21 cellular contexts compared by ENCODE assay signal in the genomic region with DNA sequence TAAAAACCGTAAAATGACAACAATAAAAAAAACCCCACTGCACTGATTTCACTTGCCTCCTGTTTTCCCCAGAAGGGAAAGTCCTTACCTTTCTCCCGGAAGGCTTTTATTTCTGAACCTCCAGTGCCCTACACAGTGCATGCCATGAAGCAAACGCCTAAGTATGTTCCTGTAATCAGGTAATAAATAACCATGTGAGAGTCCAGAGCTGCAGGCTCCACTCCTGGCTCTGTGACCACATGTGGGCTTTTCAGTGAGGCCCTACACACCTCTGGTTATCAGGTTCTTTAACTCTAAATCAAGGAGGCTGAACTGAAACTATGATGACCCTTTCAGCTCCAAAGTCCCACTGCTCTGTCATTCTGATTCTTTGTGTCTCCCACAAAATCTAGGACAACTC. TPM values are rescaled to one million over a fixed set of nuclear protein-coding genes. Genes with fewer than 3 reads are reported as not detected.
DNase-seq lines count a peak whose midpoint lies in the region; ATAC-seq, FAIRE-seq and TF ChIP-seq lines count a peak whose summit lies in the region.
"Had no signal": no experiment of that assay in that cellular context is flagged by ENCODE, and none has a peak within 500 bp of the region (broad histone marks: within the 10 kb centered on the region; RNA-seq: fewer than 3 reads in every experiment).

No MANE protein-coding gene starts in this region.

- H4K5ac ChIP-seq in mesendoderm (ENCODE audit: low read length) = no peak overlapping the region

- H3K4ac ChIP-seq in mesendoderm (ENCODE audit: low read depth, low read length) = no peak overlapping the region

- H3K9me3 Mint-ChIP-seq in GM23338 = no peaks in the 10 kb centered on the region
- H3K9me3 Mint-ChIP-seq: CD4-positive, alpha-beta memory T cell; H9 had no signal

- no peaks in the 10 kb centered on the region for H3K36me3 Mint-ChIP-seq in GM23338 (ENCODE audit: low read depth)
- H3K36me3 Mint-ChIP-seq: CD14-positive monocyte; CD4-positive, alpha-beta memory T cell had no signal

- H3K18ac ChIP-seq in mesendoderm (ENCODE audit: low read length) = no peak overlapping the region

- no peak overlapping the region for H3K9ac ChIP-seq in mesendoderm (ENCODE audit: low read length)
- H3K9ac ChIP-seq: BLaER1 had no signal

- ATAC-seq in GM23338 (no peak), left lobe of liver (peak; percentile 23), HG03460 (IDR thresholded peaks at IDR 0.05; ENCODE audit: unreplicated experiment) (no peak)

- DNase-seq in GM23338 (ENCODE audit: low spot score) (no peak), WERI-Rb-1 (peak; percentile 3), left lobe of liver (ENCODE audit: low spot score) (no peak), small intestine (peak; percentile 34), SJCRH30 (no peak), mesendoderm (no peak)
- DNase-seq: 8988T; CD4-positive, alpha-beta memory T cell; DMS153; DMS79; GDM1; H9; IMR-90 had no signal

- H3K4me3 Mint-ChIP-seq in GM23338 = no peak overlapping the region
- H3K4me3 Mint-ChIP-seq: CD14-positive monocyte; CD4-positive, alpha-beta memory T cell; H9 had no signal

- 23 to 53% (median 32%) methylated on average over 3 of the region's 3 CpGs for WGBS in small intestine, 3 donors
- WGBS in mesendoderm (ENCODE audit: extremely low coverage, insufficient coverage, low lambda C conversion rate) = no CpG with 5 or more reads among the region's 3 CpGs

- H3K9me2 ChIP-seq in GM23338 (ENCODE audit: insufficient read depth) = 0 out of 2 replicates have a peak, but pooled peaks cover 2% of the 10 kb centered on the region

- no peaks in the 10 kb centered on the region for H3K79me2 ChIP-seq in GM23338 (replicated peaks; ENCODE audit: insufficient read depth)
- H3K79me2 ChIP-seq in mesendoderm (ENCODE audit: control insufficient read depth, insufficient read depth, low read length) = no peaks in the 10 kb centered on the region

- no peaks in the 10 kb centered on the region for H4K20me1 ChIP-seq in GM23338 (replicated peaks; ENCODE audit: insufficient read depth)
- H4K20me1 ChIP-seq: BLaER1 had no signal

- no peak for TF ChIP-seq CTCF in GM23338 (conservative IDR thresholded peaks at IDR 0.05; ENCODE audit: low read depth in 2 of 2)
- TF ChIP-seq CTCF in WERI-Rb-1 (IDR thresholded peaks at IDR 0.05; ENCODE audit: low read depth, low read length) = no peak

- H3K9me3 ChIP-seq in WERI-Rb-1 (ENCODE audit: severe bottlenecking) (no peaks in the 10 kb centered on the region), small intestine (ENCODE audit: control insufficient read depth, low read depth) (no peaks in the 10 kb centered on the region), SJCRH30 (replicated peaks) (no peaks in the 10 kb centered on the region)
- H3K9me3 ChIP-seq: BLaER1 had no signal

- H3K56ac ChIP-seq in mesendoderm (ENCODE audit: low read length) = no peak overlapping the region

- no peak overlapping the region for H2BK120ac ChIP-seq in mesendoderm (ENCODE audit: low read depth, low read length)

- H3K36me3 ChIP-seq in GM23338 (ENCODE audit: insufficient read depth) (no peaks in the 10 kb centered on the region), WERI-Rb-1 (no peaks in the 10 kb centered on the region), small intestine (ENCODE audit: control insufficient read depth in 2 of 2, insufficient read depth in 2 of 2, low read length in 2 of 2) (no peaks in the 10 kb centered on the region), SJCRH30 (no peaks in the 10 kb centered on the region), mesendoderm (ENCODE audit: control insufficient read depth, insufficient read depth, low read length) (no peaks in the 10 kb centered on the region)
- H3K36me3 ChIP-seq: BLaER1 had no signal

- no peak for FAIRE-seq in small intestine (lab: Jason Lieb, UNC)
- FAIRE-seq: GM12892, GM18507, H1 had no signal

- no peak overlapping the region for H2BK15ac ChIP-seq in mesendoderm (replicated peaks; ENCODE audit: low read depth)

- peak overlapping the region; percentile 81 for H2AFZ ChIP-seq in GM23338

- H3K4me1 ChIP-seq in GM23338 (ENCODE audit: insufficient read depth) (no peaks in the 10 kb centered on the region), small intestine (ENCODE audit: control insufficient read depth in 2 of 2, insufficient read depth in 1 of 2, low read depth in 1 of 2, low read length in 1 of 2) (no peaks in the 10 kb centered on the region), SJCRH30 (no peaks in the 10 kb centered on the region), mesendoderm (ENCODE audit: control insufficient read depth, low read depth, low read length) (no peaks in the 10 kb centered on the region)
- H3K4me1 ChIP-seq: BLaER1 had no signal

- H2BK5ac ChIP-seq in mesendoderm (ENCODE audit: low read length) = no peak overlapping the region

- H3K23ac ChIP-seq in mesendoderm (ENCODE audit: low read length) = no peak overlapping the region

- H3K27ac ChIP-seq in GM23338 (ENCODE audit: low read depth) = no peak overlapping the region
- H3K27ac ChIP-seq in WERI-Rb-1 = no peak overlapping the region
- H3K27ac ChIP-seq in small intestine (ENCODE audit: low read depth in 1 of 2, low read length in 1 of 2) = no peak overlapping the region
- H3K27ac ChIP-seq in SJCRH30 = no peak overlapping the region
- no peak overlapping the region for H3K27ac ChIP-seq in mesendoderm (ENCODE audit: low read depth, low read length)
- H3K27ac ChIP-seq: BLaER1, HL-60 had no signal

- peaks cover 2% of the 10 kb centered on the region for H3K27me3 Mint-ChIP-seq in GM23338 (ENCODE audit: insufficient read depth, low read depth, poor library complexity)

- H3K27me3 ChIP-seq in GM23338 (ENCODE audit: insufficient read depth) (no peaks in the 10 kb centered on the region), WERI-Rb-1 (ENCODE audit: insufficient read depth, low read depth, severe bottlenecking) (no peaks in the 10 kb centered on the region), small intestine (ENCODE audit: control insufficient read depth in 2 of 2, insufficient read depth in 2 of 2, low read length in 2 of 2) (no peaks in the 10 kb centered on the region), SJCRH30 (no peaks in the 10 kb centered on the region), mesendoderm (ENCODE audit: insufficient read depth, low read length, poor library complexity) (no peaks in the 10 kb centered on the region)
- H3K27me3 ChIP-seq: BLaER1 had no signal

- H3K27ac Mint-ChIP-seq in GM23338 = no peak overlapping the region
- H3K27ac Mint-ChIP-seq: CD4-positive, alpha-beta memory T cell; H9 had no signal

- no peak overlapping the region for H4K8ac ChIP-seq in mesendoderm (ENCODE audit: low read depth, low read length)

- no peaks in the 10 kb centered on the region for H3K4me1 Mint-ChIP-seq in GM23338
- H3K4me1 Mint-ChIP-seq: CD14-positive monocyte; CD4-positive, alpha-beta memory T cell; H9 had no signal

- no peaks in the 10 kb centered on the region for H3F3A ChIP-seq in GM23338 (replicated peaks; ENCODE audit: low read depth)

- no peak overlapping the region for H3K4me3 ChIP-seq in GM23338
- no peak overlapping the region for H3K4me3 ChIP-seq in WERI-Rb-1 (ENCODE audit: low read depth, low read length)
- no peak overlapping the region for H3K4me3 ChIP-seq in small intestine (ENCODE audit: low read depth in 1 of 2, low read length in 2 of 2)
- no peak overlapping the region for H3K4me3 ChIP-seq in SJCRH30
- H3K4me3 ChIP-seq in mesendoderm (ENCODE audit: low read length) = no peak overlapping the region
- H3K4me3 ChIP-seq: BLaER1 had no signal

- no peak overlapping the region for H3K4me2 ChIP-seq in GM23338
- H3K4me2 ChIP-seq in mesendoderm (ENCODE audit: low read length) = no peak overlapping the region
- H3K4me2 ChIP-seq: BLaER1 had no signal

- no peaks in the 10 kb centered on the region for H3K79me1 ChIP-seq in mesendoderm (ENCODE audit: low read length)

- no peak overlapping the region for H2AK5ac ChIP-seq in mesendoderm (ENCODE audit: low read length)

TF ChIP-seq in GM23338, 12 proteins besides CTCF, POLR2A, EP300 and RAD21 (continues in another document):
- TF ChIP-seq, protein P1, sequence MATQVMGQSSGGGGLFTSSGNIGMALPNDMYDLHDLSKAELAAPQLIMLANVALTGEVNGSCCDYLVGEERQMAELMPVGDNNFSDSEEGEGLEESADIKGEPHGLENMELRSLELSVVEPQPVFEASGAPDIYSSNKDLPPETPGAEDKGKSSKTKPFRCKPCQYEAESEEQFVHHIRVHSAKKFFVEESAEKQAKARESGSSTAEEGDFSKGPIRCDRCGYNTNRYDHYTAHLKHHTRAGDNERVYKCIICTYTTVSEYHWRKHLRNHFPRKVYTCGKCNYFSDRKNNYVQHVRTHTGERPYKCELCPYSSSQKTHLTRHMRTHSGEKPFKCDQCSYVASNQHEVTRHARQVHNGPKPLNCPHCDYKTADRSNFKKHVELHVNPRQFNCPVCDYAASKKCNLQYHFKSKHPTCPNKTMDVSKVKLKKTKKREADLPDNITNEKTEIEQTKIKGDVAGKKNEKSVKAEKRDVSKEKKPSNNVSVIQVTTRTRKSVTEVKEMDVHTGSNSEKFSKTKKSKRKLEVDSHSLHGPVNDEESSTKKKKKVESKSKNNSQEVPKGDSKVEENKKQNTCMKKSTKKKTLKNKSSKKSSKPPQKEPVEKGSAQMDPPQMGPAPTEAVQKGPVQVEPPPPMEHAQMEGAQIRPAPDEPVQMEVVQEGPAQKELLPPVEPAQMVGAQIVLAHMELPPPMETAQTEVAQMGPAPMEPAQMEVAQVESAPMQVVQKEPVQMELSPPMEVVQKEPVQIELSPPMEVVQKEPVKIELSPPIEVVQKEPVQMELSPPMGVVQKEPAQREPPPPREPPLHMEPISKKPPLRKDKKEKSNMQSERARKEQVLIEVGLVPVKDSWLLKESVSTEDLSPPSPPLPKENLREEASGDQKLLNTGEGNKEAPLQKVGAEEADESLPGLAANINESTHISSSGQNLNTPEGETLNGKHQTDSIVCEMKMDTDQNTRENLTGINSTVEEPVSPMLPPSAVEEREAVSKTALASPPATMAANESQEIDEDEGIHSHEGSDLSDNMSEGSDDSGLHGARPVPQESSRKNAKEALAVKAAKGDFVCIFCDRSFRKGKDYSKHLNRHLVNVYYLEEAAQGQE (IDR thresholded peaks at IDR 0.05; ENCODE audit: unreplicated experiment) = no peak
- no peak for TF ChIP-seq NANOG (IDR thresholded peaks at IDR 0.05; ENCODE audit: borderline replicate concordance)

RNA-seq across cellular contexts. Expression of a gene that starts 20.8 kb away (rescaled TPM):
- 8.8 and 13.1 TPM in 2 replicates for total RNA-seq in GM23338 (2014; rRNA removed; shearing (Covaris generic))
- polyA plus RNA-seq in GM23338 (2016; fragmentation: Nextera tagmentation; extraction: Ambion mirVana) (4.4 and 4.5 TPM in 2 replicates), small intestine (10 to 100 TPM; 14.1 to 21.5 (median 16.1) TPM)
- 27.9 TPM for total RNA-seq in left lobe of liver
- 0.84 and 1.0 TPM in 2 replicates for total RNA-seq in SJCRH30 (2014; rRNA removed; shearing (Covaris generic))
- polyA plus RNA-seq in mesendoderm (2013, experiment 1 of 2) = 6.5 TPM
- 6.7 TPM for polyA plus RNA-seq in mesendoderm (2013, experiment 2 of 2)
- total RNA-seq: A673; CD4-positive, alpha-beta memory T cell had no signal
- polyA plus RNA-seq: CD4-positive, alpha-beta memory T cell had no signal

Comparison
In these comparisons a context has a peak if more than half of its experiments do, and no peak if none do; other contexts are left out.
1. DNase-seq: peak in WERI-Rb-1 (single experiment) and small intestine (single experiment); none in GM23338 (single experiment), left lobe of liver (single experiment), SJCRH30 (0 of 2) and mesendoderm (single experiment).